ENCODE assay signal across 12 cellular contexts in genomic region chr17:45224671-45225050, GRCh38. TPM values are rescaled to one million over a fixed set of nuclear protein-coding genes. Genes with fewer than 3 reads are reported as not detected.
DNase-seq lines count a peak whose midpoint lies in the region; ATAC-seq, FAIRE-seq and TF ChIP-seq lines count a peak whose summit lies in the region.
"Had no signal": no experiment of that assay in that cellular context is flagged by ENCODE, and none has a peak within 500 bp of the region (broad histone marks: within the 10 kb centered on the region; RNA-seq: fewer than 3 reads in every experiment).

No MANE protein-coding gene starts in this region.

- CTCF ChIA-PET in CD4-positive, alpha-beta memory T cell (lab: Charles Lee; ENCODE audit: partially characterized antibody), result interaction anchor here (2.9 to 4.1 kb wide), 3 partner anchors 11 to 87 kb away, joined by 15 to 56 read pairs (median 28); no protein-coding TSS in a partner anchor
- CTCF ChIA-PET in GM12878 (lab: Yijun Ruan, JAX), result interaction anchor here (2.7 to 10.0 kb wide), 2 partner anchors 9 to 89 kb away, joined by 12 to 429 read pairs; partner anchors contain the start of gene ACBD4

- H3K4me3 ChIP-seq in CD4-positive, alpha-beta memory T cell (ENCODE audit: low read length in 2 of 2), result peak overlapping the region; percentile 43 to 74
- peak overlapping the region; percentile 38 for H3K4me3 ChIP-seq in NB4 (ENCODE audit: low read depth, low read length)
- peak overlapping the region; percentile 89 for H3K4me3 ChIP-seq in GM12878

- H3K36me3 Mint-ChIP-seq in CD4-positive, alpha-beta memory T cell, result peaks cover 9 to 61% of the 10 kb centered on the region in 2 donors
- no peaks in the 10 kb centered on the region for H3K36me3 Mint-ChIP-seq in natural killer cell

- no peaks in the 10 kb centered on the region for H3K36me3 ChIP-seq in CD4-positive, alpha-beta memory T cell (ENCODE audit: insufficient read depth, low read length)
- H3K36me3 ChIP-seq in GM12878 (ENCODE audit: control insufficient read depth in 2 of 2, insufficient read depth in 2 of 2, low read length in 1 of 2), result no peaks in the 10 kb centered on the region

- peaks cover 69% of the 10 kb centered on the region for H3K4me1 ChIP-seq in CD4-positive, alpha-beta memory T cell (ENCODE audit: insufficient read depth, low read length)
- H3K4me1 ChIP-seq in GM12878 (ENCODE audit: control insufficient read depth, insufficient read depth, low read length), result peaks cover 67% of the 10 kb centered on the region

- peak overlapping the region; percentile 96 to 100 (median 99) for H3K4me3 Mint-ChIP-seq in CD4-positive, alpha-beta memory T cell
- peak overlapping the region; percentile 98 for H3K4me3 Mint-ChIP-seq in natural killer cell

- H3K9me3 ChIP-seq in CD4-positive, alpha-beta memory T cell (ENCODE audit: control insufficient read depth in 1 of 2, low read length in 2 of 2), result no peaks in the 10 kb centered on the region
- no peaks in the 10 kb centered on the region for H3K9me3 ChIP-seq in GM12878 (replicated peaks; ENCODE audit: control insufficient read depth, insufficient read depth, low read length)

- peak overlapping the region; percentile 92 for H3K9ac ChIP-seq in GM12878 (ENCODE audit: control insufficient read depth, insufficient read depth, low read length)

- H2AFZ ChIP-seq in GM12878 (ENCODE audit: control insufficient read depth, low read depth, low read length), result no peak overlapping the region; the same call in 1 of the 2 replicates

- no peaks in the 10 kb centered on the region for H3K9me3 Mint-ChIP-seq in CD4-positive, alpha-beta memory T cell
- no peaks in the 10 kb centered on the region for H3K9me3 Mint-ChIP-seq in natural killer cell

- SMC1A ChIA-PET in GM12878 (lab: Charles Lee; ENCODE audit: uncharacterized antibody, unreplicated experiment), result interaction anchor here (1.3 to 4.6 kb wide), 2 partner anchors 11 to 23 kb away, joined by 8 to 22 read pairs; no protein-coding TSS in a partner anchor

- no peak for FAIRE-seq in GM12878 (lab: Jason Lieb, UNC)

- intact Hi-C loops in CD4-positive, alpha-beta memory T cell (cut with micrococcal nuclease), result loop anchor here (5.0 kb wide), 1 partner anchor 968 kb away; the partner anchor contains the start of gene KANSL1
- intact Hi-C loops in GM12878 (cut with micrococcal nuclease; ENCODE audit: unreplicated experiment), result loop anchor here (5.0 kb wide), 2 partner anchors 53 to 93 kb away; partner anchors contain the start of gene MAP3K14
- intact Hi-C loops in natural killer cell (cut with micrococcal nuclease), result loop anchor here (10.0 kb wide), 1 partner anchor 1860 kb away; no protein-coding TSS in a partner anchor

- H3K79me2 ChIP-seq in GM12878 (ENCODE audit: control insufficient read depth, insufficient read depth, low read length), result peaks cover 84% of the 10 kb centered on the region

- no peaks in the 10 kb centered on the region for H4K20me1 ChIP-seq in GM12878 (ENCODE audit: control insufficient read depth, insufficient read depth)

- peak overlapping the region; percentile 99 to 100 (median 100) for H3K27ac Mint-ChIP-seq in CD4-positive, alpha-beta memory T cell
- peak overlapping the region; percentile 99 for H3K27ac Mint-ChIP-seq in natural killer cell

- no peak for ATAC-seq in GM12878
- no peak for ATAC-seq in natural killer cell
- no peak for ATAC-seq in HG03097 (IDR thresholded peaks at IDR 0.05; ENCODE audit: low FRiP score, unreplicated experiment)

- H3K27me3 Mint-ChIP-seq in CD4-positive, alpha-beta memory T cell, result no peaks in the 10 kb centered on the region
- no peaks in the 10 kb centered on the region for H3K27me3 Mint-ChIP-seq in natural killer cell (ENCODE audit: low read depth in 2 of 2)

- H3K27ac ChIP-seq in CD4-positive, alpha-beta memory T cell (ENCODE audit: low read depth, low read length), result peak overlapping the region; percentile 97
- peak overlapping the region; percentile 100 for H3K27ac ChIP-seq in GM12878 (ENCODE audit: control insufficient read depth, insufficient read depth)

- no peak for TF ChIP-seq EP300 in GM12878 (IDR thresholded peaks at IDR 0.05; ENCODE audit: borderline replicate concordance in 1 of 2, control insufficient read depth in 1 of 2, low read depth in 2 of 2, low read length in 2 of 2)

- under 1% methylated on average over 9 of the region's 9 CpGs for WGBS in GM12878 (ENCODE audit: insufficient coverage, insufficient replicate concordance, low lambda C conversion rate, missing lambda C conversion rate)

- no peak for TF ChIP-seq POLR2A in NB4 (IDR thresholded peaks at IDR 0.05; ENCODE audit: extremely low read depth, insufficient read length)
- TF ChIP-seq POLR2A in GM12878 (IDR thresholded peaks at IDR 0.05; ENCODE audit: low read depth, low read length), result no peak; the same call in 1 of the 2 replicates

- BruUV-seq in GM12878 (replicated peaks; lab: Mats Ljungman, UMichigan), result no TSS peak

- peak overlapping the region; percentile 100 for H3K4me2 ChIP-seq in GM12878 (ENCODE audit: control insufficient read depth, insufficient read depth)

- POLR2A ChIA-PET in CD4-positive, alpha-beta memory T cell (lab: Charles Lee; ENCODE audit: partially characterized antibody), result interaction anchor here (0.6 to 24.4 kb wide), 6 partner anchors 17 to 90 kb away, joined by 3 to 1143 read pairs (median 108); partner anchors contain the start of genes HEXIM1, HEXIM2 and MAP3K14
- POLR2A ChIA-PET in GM12878 (lab: Charles Lee), result interaction anchor here (3.3 to 11.4 kb wide), 2 partner anchors 76 to 88 kb away, joined by 39 to 140 read pairs; partner anchors contain the start of genes HEXIM1 and MAP3K14

- in situ Hi-C loops in GM12878 (cut with MboI), result no loop called here

- TF ChIP-seq CTCF in NB4 (IDR thresholded peaks at IDR 0.05; ENCODE audit: low read depth, low read length), result no peak
- no peak for TF ChIP-seq CTCF in GM12878 (IDR thresholded peaks at IDR 0.05 in 2 of 3, conservative IDR thresholded peaks at IDR 0.05 in 1 of 3; ENCODE audit: control insufficient read depth in 2 of 3, extremely low read depth in 1 of 3, insufficient read depth in 1 of 3, low read depth in 3 of 3, low read length in 3 of 3)
- no peak for TF ChIP-seq CTCF in natural killer cell (IDR thresholded peaks at IDR 0.05)

- RAD21 ChIA-PET in GM12878 (lab: Charles Lee; ENCODE audit: unreplicated experiment), result interaction anchor here (2.1 kb wide), 1 partner anchor 92 kb away, joined by 21 read pairs; the partner anchor contains the start of gene MAP3K14

- H3K27me3 ChIP-seq in CD4-positive, alpha-beta memory T cell (ENCODE audit: insufficient read depth, low read length), result no peaks in the 10 kb centered on the region
- H3K27me3 ChIP-seq in GM12878 (replicated peaks in 1 of 2; ENCODE audit: control insufficient read depth in 2 of 2, insufficient read depth in 2 of 2, low read length in 1 of 2), result no peaks in the 10 kb centered on the region

- DNase-seq in CD4-positive, alpha-beta memory T cell, result peak in 2 of 5 donors; percentile 40 to 54
- no peak for DNase-seq in NB4 (ENCODE audit: low read depth)
- no peak for DNase-seq in GM12878 (ENCODE audit: low read depth, low spot score)
- DNase-seq in natural killer cell, result peak; percentile 34
- no peak for DNase-seq in NCI-H82 treated with DMSO at 0.1 percent for 48 hours (lab: John Stamatoyannopoulos, UW; ENCODE audit: unreplicated experiment)
- DNase-seq in cortex of kidney (lab: John Stamatoyannopoulos, UW), result no peak
- DNase-seq in GDM1 (lab: John Stamatoyannopoulos, UW), result no peak
- DNase-seq: DMS 273 treated with DMSO at 0.1 percent for 48 hours, OCI-M1 had no signal

- H3K4me1 Mint-ChIP-seq in CD4-positive, alpha-beta memory T cell, result peaks cover 32 to 85% (median 50%) of the 10 kb centered on the region in 4 donors
- peaks cover 80 to 89% of the 10 kb centered on the region in 2 donors for H3K4me1 Mint-ChIP-seq in natural killer cell

- TF ChIP-seq RAD21 in GM12878 (IDR thresholded peaks at IDR 0.05; ENCODE audit: insufficient read depth, low read depth, low read length), result no peak

RNA-seq across cellular contexts. Expression of gene FMNL1, which starts 3.0 kb away (rescaled TPM):
- total RNA-seq in CD4-positive, alpha-beta memory T cell, result 100 to 1,000 TPM; 403 to 405 TPM
- polyA plus RNA-seq in CD4-positive, alpha-beta memory T cell, result 10 to 100 TPM in 1 of 2 donors, 1 to 10 TPM in 1; 8.1 to 64.4 TPM
- total RNA-seq in GM12878 (2013; cell fraction: nucleolus; rRNA removed), result 71.5 and 77.3 TPM in 2 replicates
- total RNA-seq in GM12878 (2014; rRNA removed) (19.2 and 22.6 TPM in 2 replicates), GM12878 (2014; rRNA removed; fragmentation: Illumina TruSeq; extraction: Trizol) (17.0 and 18.5 TPM in 2 replicates), GM12878 (2021) (99.2 and 108 TPM in 2 replicates), natural killer cell (100 to 1,000 TPM; 741 to 836 (median 752) TPM)
- 36.3 TPM for polyA plus RNA-seq in GM12878 (2011; ENCODE audit: low read depth)
- polyA plus RNA-seq in GM12878 (2011; rRNA removed) (7.7 and 11.5 TPM in 2 replicates), GM12878 (2014; fragmentation: Illumina TruSeq; extraction: Trizol) (18.4 and 53.7 TPM in 2 replicates), GM12878 (2014; fragmentation: Nextera tagmentation; extraction: Ambion mirVana) (1 to 10 TPM; 3.3 to 3.5 TPM), GM12878 (2014; rRNA removed) (52.2 and 65.7 TPM in 2 replicates), GM12878 (2016; fragmentation: Nextera tagmentation; extraction: Ambion mirVana) (10 to 100 TPM; 11.7 to 20.5 TPM)
- polyA plus RNA-seq in GM12878 (2011; cell fraction: cytosol; rRNA removed), result 15.8 and 17.6 TPM in 2 replicates
- 109 and 161 TPM in 2 replicates for polyA plus RNA-seq in GM12878 (2011; cell fraction: nucleus; rRNA removed)
- 75.5 and 83.6 TPM in 2 replicates for polyA plus RNA-seq in GM12878 (2012)
- 15.3 and 20.4 TPM in 2 replicates for polyA minus RNA-seq in GM12878 (2011; rRNA and poly(A)+ RNA removed)
- 18.3 and 18.7 TPM in 2 replicates for polyA minus RNA-seq in GM12878 (2011; cell fraction: cytosol; rRNA and poly(A)+ RNA removed)
- 21.4 and 41.3 TPM in 2 replicates for polyA minus RNA-seq in GM12878 (2011; cell fraction: nucleus; rRNA and poly(A)+ RNA removed)

RNA-seq across cellular contexts. Expression of gene SPATA32, which starts 37.2 kb away (rescaled TPM):
- under 1 TPM; 0.22 to 0.41 TPM for total RNA-seq in CD4-positive, alpha-beta memory T cell
- under 1 TPM; 0.25 to 0.49 TPM for polyA plus RNA-seq in CD4-positive, alpha-beta memory T cell
- 0.24 TPM in 1 of 2 replicates, not detected in the other for total RNA-seq in GM12878 (2013; cell fraction: nucleolus; rRNA removed)
- total RNA-seq in GM12878 (2014; rRNA removed) (0.11 TPM in 1 of 2 replicates, not detected in the other), GM12878 (2014; rRNA removed; fragmentation: Illumina TruSeq; extraction: Trizol) (not detected in 2 replicates), GM12878 (2021) (0.13 and 0.21 TPM in 2 replicates), natural killer cell (under 1 TPM in 1 of 3 donors, not detected in 2; 0.43 TPM)
- 0.24 TPM for polyA plus RNA-seq in GM12878 (2011; ENCODE audit: low read depth)
- polyA plus RNA-seq in GM12878 (2011; rRNA removed) (0.03 TPM in 1 of 2 replicates, not detected in the other), GM12878 (2014; fragmentation: Illumina TruSeq; extraction: Trizol) (not detected in 2 replicates), GM12878 (2014; fragmentation: Nextera tagmentation; extraction: Ambion mirVana) (under 1 TPM; 0.11 to 0.13 TPM), GM12878 (2014; rRNA removed) (0.06 TPM in 1 of 2 replicates, not detected in the other), GM12878 (2016; fragmentation: Nextera tagmentation; extraction: Ambion mirVana) (under 1 TPM in 1 of 2 experiments, not detected in 1; 0.35 TPM)
- polyA plus RNA-seq in GM12878 (2011; cell fraction: cytosol; rRNA removed), result not detected in 2 replicates
- 0.06 and 0.10 TPM in 2 replicates for polyA plus RNA-seq in GM12878 (2011; cell fraction: nucleus; rRNA removed)
- polyA plus RNA-seq in GM12878 (2012), result 0.29 and 0.32 TPM in 2 replicates
- polyA minus RNA-seq in GM12878 (2011; rRNA and poly(A)+ RNA removed), result not detected in 2 replicates
- not detected in 2 replicates for polyA minus RNA-seq in GM12878 (2011; cell fraction: cytosol; rRNA and poly(A)+ RNA removed)
- polyA minus RNA-seq in GM12878 (2011; cell fraction: nucleus; rRNA and poly(A)+ RNA removed), result not detected in 2 replicates
- total RNA-seq: dermis microvascular lymphatic vessel endothelial cell, subcutaneous adipose tissue had no signal

Comparison
In these comparisons a context has a peak if more than half of its experiments do, and no peak if none do; other contexts are left out.
1. H3K4me3 ChIP-seq: peak in every context shown above with its lines; median percentile 89 in GM12878; 58 in CD4-positive, alpha-beta memory T cell; 38 in NB4.